ENCODE assay signal across 1 cellular context in the genomic region with DNA sequence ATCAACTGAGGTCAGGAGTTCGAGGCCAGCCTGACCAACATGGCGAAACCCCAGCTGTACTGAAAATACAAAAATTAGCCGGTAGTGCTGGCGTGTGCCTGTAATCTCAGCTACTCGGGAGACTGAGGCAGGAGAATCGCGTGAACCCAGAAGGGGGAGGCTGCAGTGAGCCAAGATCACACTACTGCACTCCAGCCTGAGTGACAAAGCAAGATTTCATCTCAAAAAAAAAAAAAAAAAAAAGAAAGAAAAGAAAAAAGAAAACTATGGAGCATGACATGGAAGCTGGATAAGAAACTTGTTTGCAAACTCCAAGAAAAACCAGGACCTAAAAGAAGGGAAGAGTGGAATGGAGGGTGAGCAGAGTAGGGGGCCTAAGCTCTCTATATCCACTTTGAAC.
TF ChIP-seq lines count a peak whose summit lies in the region.

No MANE protein-coding gene starts in this region.

TF ChIP-seq in IMR-90, 13 proteins besides CTCF, POLR2A, EP300 and RAD21 (continued from another document):
- no peak for TF ChIP-seq FOS (IDR thresholded peaks at IDR 0.05; ENCODE audit: low read depth, low read length)
- TF ChIP-seq MAZ (IDR thresholded peaks at IDR 0.05; ENCODE audit: borderline replicate concordance, low read depth, low read length) = no peak
